Comparison of ENCODE assay signal across 1 cellular context in the genomic region with DNA sequence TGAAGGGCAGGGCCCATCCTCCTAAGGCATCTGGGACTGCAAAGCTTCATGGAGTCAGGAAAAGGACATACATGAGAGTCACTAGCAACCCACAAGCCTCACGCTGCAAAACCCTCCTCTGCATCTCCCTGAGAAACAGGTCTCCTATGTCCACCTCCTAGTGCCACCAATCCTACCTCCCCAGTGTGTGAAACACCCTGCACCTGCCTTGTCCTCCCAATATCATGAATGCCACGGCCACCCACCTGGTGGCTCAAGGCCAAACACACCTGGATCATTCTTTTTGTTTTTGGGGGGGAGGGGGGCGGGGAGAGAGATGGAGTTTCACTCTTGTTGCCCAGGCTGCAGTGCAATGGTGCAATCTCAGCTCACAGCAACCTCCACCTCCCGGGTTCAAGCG.
TF ChIP-seq lines count a peak whose summit lies in the region.

No MANE protein-coding gene starts in this region.

TF ChIP-seq in GM23338, 12 proteins besides CTCF, POLR2A, EP300 and RAD21 (continued from another document):
- TF ChIP-seq, protein P1, sequence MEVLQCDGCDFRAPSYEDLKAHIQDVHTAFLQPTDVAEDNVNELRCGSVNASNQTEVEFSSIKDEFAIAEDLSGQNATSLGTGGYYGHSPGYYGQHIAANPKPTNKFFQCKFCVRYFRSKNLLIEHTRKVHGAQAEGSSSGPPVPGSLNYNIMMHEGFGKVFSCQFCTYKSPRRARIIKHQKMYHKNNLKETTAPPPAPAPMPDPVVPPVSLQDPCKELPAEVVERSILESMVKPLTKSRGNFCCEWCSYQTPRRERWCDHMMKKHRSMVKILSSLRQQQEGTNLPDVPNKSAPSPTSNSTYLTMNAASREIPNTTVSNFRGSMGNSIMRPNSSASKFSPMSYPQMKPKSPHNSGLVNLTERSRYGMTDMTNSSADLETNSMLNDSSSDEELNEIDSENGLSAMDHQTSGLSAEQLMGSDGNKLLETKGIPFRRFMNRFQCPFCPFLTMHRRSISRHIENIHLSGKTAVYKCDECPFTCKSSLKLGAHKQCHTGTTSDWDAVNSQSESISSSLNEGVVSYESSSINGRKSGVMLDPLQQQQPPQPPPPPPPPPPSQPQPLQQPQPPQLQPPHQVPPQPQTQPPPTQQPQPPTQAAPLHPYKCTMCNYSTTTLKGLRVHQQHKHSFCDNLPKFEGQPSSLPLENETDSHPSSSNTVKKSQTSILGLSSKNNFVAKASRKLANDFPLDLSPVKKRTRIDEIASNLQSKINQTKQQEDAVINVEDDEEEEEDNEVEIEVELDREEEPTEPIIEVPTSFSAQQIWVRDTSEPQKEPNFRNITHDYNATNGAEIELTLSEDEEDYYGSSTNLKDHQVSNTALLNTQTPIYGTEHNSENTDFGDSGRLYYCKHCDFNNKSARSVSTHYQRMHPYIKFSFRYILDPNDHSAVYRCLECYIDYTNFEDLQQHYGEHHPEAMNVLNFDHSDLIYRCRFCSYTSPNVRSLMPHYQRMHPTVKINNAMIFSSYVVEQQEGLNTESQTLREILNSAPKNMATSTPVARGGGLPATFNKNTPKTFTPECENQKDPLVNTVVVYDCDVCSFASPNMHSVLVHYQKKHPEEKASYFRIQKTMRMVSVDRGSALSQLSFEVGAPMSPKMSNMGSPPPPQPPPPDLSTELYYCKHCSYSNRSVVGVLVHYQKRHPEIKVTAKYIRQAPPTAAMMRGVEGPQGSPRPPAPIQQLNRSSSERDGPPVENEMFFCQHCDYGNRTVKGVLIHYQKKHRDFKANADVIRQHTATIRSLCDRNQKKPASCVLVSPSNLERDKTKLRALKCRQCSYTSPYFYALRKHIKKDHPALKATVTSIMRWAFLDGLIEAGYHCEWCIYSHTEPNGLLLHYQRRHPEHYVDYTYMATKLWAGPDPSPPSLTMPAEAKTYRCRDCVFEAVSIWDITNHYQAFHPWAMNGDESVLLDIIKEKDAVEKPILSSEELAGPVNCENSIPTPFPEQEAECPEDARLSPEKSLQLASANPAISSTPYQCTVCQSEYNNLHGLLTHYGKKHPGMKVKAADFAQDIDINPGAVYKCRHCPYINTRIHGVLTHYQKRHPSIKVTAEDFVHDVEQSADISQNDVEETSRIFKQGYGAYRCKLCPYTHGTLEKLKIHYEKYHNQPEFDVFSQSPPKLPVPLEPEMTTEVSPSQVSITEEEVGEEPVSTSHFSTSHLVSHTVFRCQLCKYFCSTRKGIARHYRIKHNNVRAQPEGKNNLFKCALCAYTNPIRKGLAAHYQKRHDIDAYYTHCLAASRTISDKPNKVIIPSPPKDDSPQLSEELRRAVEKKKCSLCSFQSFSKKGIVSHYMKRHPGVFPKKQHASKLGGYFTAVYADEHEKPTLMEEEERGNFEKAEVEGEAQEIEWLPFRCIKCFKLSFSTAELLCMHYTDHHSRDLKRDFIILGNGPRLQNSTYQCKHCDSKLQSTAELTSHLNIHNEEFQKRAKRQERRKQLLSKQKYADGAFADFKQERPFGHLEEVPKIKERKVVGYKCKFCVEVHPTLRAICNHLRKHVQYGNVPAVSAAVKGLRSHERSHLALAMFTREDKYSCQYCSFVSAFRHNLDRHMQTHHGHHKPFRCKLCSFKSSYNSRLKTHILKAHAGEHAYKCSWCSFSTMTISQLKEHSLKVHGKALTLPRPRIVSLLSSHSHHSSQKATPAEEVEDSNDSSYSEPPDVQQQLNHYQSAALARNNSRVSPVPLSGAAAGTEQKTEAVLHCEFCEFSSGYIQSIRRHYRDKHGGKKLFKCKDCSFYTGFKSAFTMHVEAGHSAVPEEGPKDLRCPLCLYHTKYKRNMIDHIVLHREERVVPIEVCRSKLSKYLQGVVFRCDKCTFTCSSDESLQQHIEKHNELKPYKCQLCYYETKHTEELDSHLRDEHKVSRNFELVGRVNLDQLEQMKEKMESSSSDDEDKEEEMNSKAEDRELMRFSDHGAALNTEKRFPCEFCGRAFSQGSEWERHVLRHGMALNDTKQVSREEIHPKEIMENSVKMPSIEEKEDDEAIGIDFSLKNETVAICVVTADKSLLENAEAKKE (CRISPR knock-in tag; IDR thresholded peaks at IDR 0.05), result no peak
- no peak for TF ChIP-seq ETS1 (IDR thresholded peaks at IDR 0.05)
- TF ChIP-seq EZH2 (IDR thresholded peaks at IDR 0.05; ENCODE audit: low read depth, unreplicated experiment), result no peak
